In the genomic region with DNA sequence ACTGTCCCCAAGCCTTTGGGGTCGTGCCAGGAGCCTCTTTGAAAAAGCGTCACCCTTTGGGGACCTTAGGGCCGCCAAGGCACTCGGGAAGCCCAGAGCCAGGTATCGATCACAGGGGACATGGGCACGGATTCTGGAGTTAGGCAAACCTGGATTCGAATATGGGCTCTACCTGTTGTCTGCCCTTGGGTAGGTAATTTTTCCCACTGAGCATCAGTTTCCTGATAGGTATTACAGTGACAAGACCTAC, we compare ENCODE assay signal across 9 cellular contexts. TPM values are rescaled to one million over a fixed set of nuclear protein-coding genes. Genes with fewer than 3 reads are reported as not detected.
DNase-seq lines count a peak whose midpoint lies in the region; ATAC-seq and TF ChIP-seq lines count a peak whose summit lies in the region.
"Had no signal": no experiment of that assay in that cellular context is flagged by ENCODE, and none has a peak within 500 bp of the region (broad histone marks: within the 10 kb centered on the region; RNA-seq: fewer than 3 reads in every experiment).

No MANE protein-coding gene starts in this region.

- H3K27me3 ChIP-seq in CD4-positive, CD25-positive, alpha-beta regulatory T cell (ENCODE audit: control insufficient read depth, insufficient read depth, low read length): peaks cover 13% of the 10 kb centered on the region
- H3K27me3 ChIP-seq in SJCRH30 (no peaks in the 10 kb centered on the region), gastroesophageal sphincter (peaks cover 8% of the 10 kb centered on the region), psoas muscle (ENCODE audit: insufficient read depth in 3 of 3, low read length in 2 of 3) (no peaks in the 10 kb centered on the region)

- H3K27me3 Mint-ChIP-seq in CD4-positive, CD25-positive, alpha-beta regulatory T cell: peaks cover 48% of the 10 kb centered on the region

- H3K9me3 Mint-ChIP-seq in CD4-positive, CD25-positive, alpha-beta regulatory T cell: peaks cover 0 to 6% (median 0%) of the 10 kb centered on the region in 7 donors
- H3K9me3 Mint-ChIP-seq: activated T-cell treated with anti-CD3 and anti-CD28 coated beads, Interleukin-2, amount 50 U/mL, for 72 hours had no signal

- TF ChIP-seq CTCF in gastroesophageal sphincter (IDR thresholded peaks at IDR 0.05) (no peak), psoas muscle (IDR thresholded peaks at IDR 0.05) (no peak)

- intact Hi-C loops in psoas muscle (cut with DNase I) (no loop called here), head of caudate nucleus (cut with DNase I) (no loop called here)

- no CpG with 5 or more reads among the region's 7 CpGs for WGBS in gastroesophageal sphincter (ENCODE audit: low coverage in 1 of 2), 2 donors
- WGBS in psoas muscle, 3 donors: 27 to 34% (median 28%) methylated on average over 7 of the region's 7 CpGs

- H3K36me3 ChIP-seq in CD4-positive, CD25-positive, alpha-beta regulatory T cell (ENCODE audit: control insufficient read depth, insufficient read depth, low read length): no peaks in the 10 kb centered on the region
- no peaks in the 10 kb centered on the region for H3K36me3 ChIP-seq in SJCRH30
- H3K36me3 ChIP-seq in gastroesophageal sphincter: peaks cover 0 to 49% of the 10 kb centered on the region in 2 donors
- H3K36me3 ChIP-seq in psoas muscle (ENCODE audit: insufficient read depth in 1 of 2, low read depth in 1 of 2): peaks cover 0 to 28% of the 10 kb centered on the region in 2 donors

- H3K4me1 ChIP-seq in CD4-positive, CD25-positive, alpha-beta regulatory T cell (ENCODE audit: control insufficient read depth, insufficient read depth, low read length, poor library complexity, severe bottlenecking): peaks cover 18% of the 10 kb centered on the region
- H3K4me1 ChIP-seq in SJCRH30 (peaks cover 6% of the 10 kb centered on the region; the same call in 1 of the 2 replicates), gastroesophageal sphincter (peaks cover 0 to 28% (median 12%) of the 10 kb centered on the region in 3 donors), psoas muscle (peaks cover 10% of the 10 kb centered on the region)

- no peak overlapping the region for H3K27ac ChIP-seq in CD4-positive, CD25-positive, alpha-beta regulatory T cell (ENCODE audit: insufficient read depth, low read length, poor library complexity, severe bottlenecking)
- no peak overlapping the region for H3K27ac ChIP-seq in SJCRH30
- H3K27ac ChIP-seq in gastroesophageal sphincter: peak overlapping the region in 3 of 4 donors; percentile 77 to 85 (median 82)
- H3K27ac ChIP-seq in psoas muscle: no peak overlapping the region

- ATAC-seq in CD4-positive, CD25-positive, alpha-beta regulatory T cell (ENCODE audit: low read depth in 2 of 2): no peak
- ATAC-seq in gastroesophageal sphincter (no peak), psoas muscle (no peak), GM19328 (IDR thresholded peaks at IDR 0.05; ENCODE audit: unreplicated experiment) (no peak)

- H3K4me3 Mint-ChIP-seq in CD4-positive, CD25-positive, alpha-beta regulatory T cell: peak overlapping the region; percentile 39 to 84 (median 66)

- H3K4me3 ChIP-seq in CD4-positive, CD25-positive, alpha-beta regulatory T cell (ENCODE audit: low read depth, low read length): no peak overlapping the region
- H3K4me3 ChIP-seq in SJCRH30: peak overlapping the region; percentile 72
- H3K4me3 ChIP-seq in gastroesophageal sphincter: peak overlapping the region; percentile 37 to 70
- peak overlapping the region; percentile 72 for H3K4me3 ChIP-seq in psoas muscle

- no peak for TF ChIP-seq POLR2A in gastroesophageal sphincter (IDR thresholded peaks at IDR 0.05)

- no peak overlapping the region for H3K27ac Mint-ChIP-seq in CD4-positive, CD25-positive, alpha-beta regulatory T cell
- H3K27ac Mint-ChIP-seq: activated T-cell treated with anti-CD3 and anti-CD28 coated beads, Interleukin-2, amount 50 U/mL, for 72 hours had no signal

- no peak for DNase-seq in CD4-positive, CD25-positive, alpha-beta regulatory T cell
- DNase-seq in SJCRH30 (no peak), psoas muscle (no peak), head of caudate nucleus (no peak), NCI-H2107 treated with DMSO at 0.1 percent for 48 hours (lab: John Stamatoyannopoulos, UW; ENCODE audit: unreplicated experiment) (no peak), SKM-1 (lab: John Stamatoyannopoulos, UW; ENCODE audit: unreplicated experiment) (no peak)

- no peak for TF ChIP-seq EP300 in gastroesophageal sphincter (IDR thresholded peaks at IDR 0.05)

- peaks cover 0 to 18% (median 2%) of the 10 kb centered on the region in 4 donors for H3K4me1 Mint-ChIP-seq in CD4-positive, CD25-positive, alpha-beta regulatory T cell

- H3K36me3 Mint-ChIP-seq in CD4-positive, CD25-positive, alpha-beta regulatory T cell: no peaks in the 10 kb centered on the region

- no peaks in the 10 kb centered on the region for H3K9me3 ChIP-seq in CD4-positive, CD25-positive, alpha-beta regulatory T cell (ENCODE audit: control insufficient read depth in 2 of 2, low read length in 2 of 2)
- H3K9me3 ChIP-seq in SJCRH30 (replicated peaks): no peaks in the 10 kb centered on the region
- no peaks in the 10 kb centered on the region for H3K9me3 ChIP-seq in gastroesophageal sphincter
- no peaks in the 10 kb centered on the region for H3K9me3 ChIP-seq in psoas muscle

RNA-seq across cellular contexts. Expression of a gene that starts 9.3 kb away (rescaled TPM):
- total RNA-seq in CD4-positive, CD25-positive, alpha-beta regulatory T cell: 0.62 TPM
- polyA plus RNA-seq in CD4-positive, CD25-positive, alpha-beta regulatory T cell: not detected
- total RNA-seq in SJCRH30 (2014; rRNA removed; shearing (Covaris generic)): 8.1 and 8.2 TPM in 2 replicates
- total RNA-seq in gastroesophageal sphincter (1 to 10 TPM; 1.6 to 9.5 (median 4.1) TPM), psoas muscle (1 to 10 TPM in 3 of 4 donors, under 1 TPM in 1; 0.88 to 3.1 (median 2.0) TPM)
- 1 to 10 TPM in 2 of 3 donors, under 1 TPM in 1; 0.61 to 3.7 (median 2.3) TPM for polyA plus RNA-seq in psoas muscle

RNA-seq across cellular contexts. Expression of a gene that starts 9.5 kb away (rescaled TPM):
- 4.5 TPM for total RNA-seq in CD4-positive, CD25-positive, alpha-beta regulatory T cell
- 1 to 10 TPM; 3.0 to 6.6 (median 4.4) TPM for polyA plus RNA-seq in CD4-positive, CD25-positive, alpha-beta regulatory T cell
- 41.8 and 44.0 TPM in 2 replicates for total RNA-seq in SJCRH30 (2014; rRNA removed; shearing (Covaris generic))
- 10 to 100 TPM; 36.0 to 66.0 (median 54.8) TPM for total RNA-seq in gastroesophageal sphincter
- 10 to 100 TPM; 11.9 to 14.2 (median 13.1) TPM for total RNA-seq in psoas muscle
- 10 to 100 TPM in 1 of 3 donors, 1 to 10 TPM in 2; 8.4 to 13.0 (median 9.0) TPM for polyA plus RNA-seq in psoas muscle

RNA-seq across cellular contexts. Expression of a gene that starts 18.2 kb away (rescaled TPM):
- total RNA-seq in CD4-positive, CD25-positive, alpha-beta regulatory T cell: 0.57 TPM
- polyA plus RNA-seq in CD4-positive, CD25-positive, alpha-beta regulatory T cell: not detected
- 67.8 and 71.6 TPM in 2 replicates for total RNA-seq in SJCRH30 (2014; rRNA removed; shearing (Covaris generic))
- 100 to 1,000 TPM in 1 of 4 donors, 10 to 100 TPM in 3; 73.2 to 118 (median 81.6) TPM for total RNA-seq in gastroesophageal sphincter
- total RNA-seq in psoas muscle: 100 to 1,000 TPM in 1 of 4 donors, 10 to 100 TPM in 3; 38.7 to 134 (median 68.0) TPM
- 10 to 100 TPM; 10.3 to 35.9 (median 22.1) TPM for polyA plus RNA-seq in psoas muscle

RNA-seq across cellular contexts. Expression of a gene that starts 19.0 kb away (rescaled TPM):
- not detected for total RNA-seq in CD4-positive, CD25-positive, alpha-beta regulatory T cell
- polyA plus RNA-seq in CD4-positive, CD25-positive, alpha-beta regulatory T cell: not detected
- total RNA-seq in SJCRH30 (2014; rRNA removed; shearing (Covaris generic)): 0.65 and 1.4 TPM in 2 replicates
- total RNA-seq in gastroesophageal sphincter (1 to 10 TPM in 2 of 4 donors, not detected in 2; 1.8 to 4.4 TPM), psoas muscle (under 1 TPM in 2 of 4 donors, not detected in 2; 0.23 to 0.36 TPM)
- polyA plus RNA-seq in psoas muscle: 1 to 10 TPM in 1 of 3 donors, under 1 TPM in 2; 0.10 to 1.2 (median 0.18) TPM
- total RNA-seq: activated T-cell treated with anti-CD3 and anti-CD28 coated beads, Interleukin-2, amount 50 U/mL, for 72 hours had no signal

RNA-seq across cellular contexts. Expression of a gene that starts 38.8 kb away (rescaled TPM):
- total RNA-seq in CD4-positive, CD25-positive, alpha-beta regulatory T cell: 0.12 TPM
- polyA plus RNA-seq in CD4-positive, CD25-positive, alpha-beta regulatory T cell: not detected
- total RNA-seq in SJCRH30 (2014; rRNA removed; shearing (Covaris generic)): 0.46 and 0.67 TPM in 2 replicates
- total RNA-seq in gastroesophageal sphincter (under 1 TPM in 1 of 4 donors, not detected in 3; 0.16 TPM), psoas muscle (under 1 TPM in 2 of 4 donors, not detected in 2; 0.30 to 0.34 TPM)
- under 1 TPM in 2 of 3 donors, not detected in 1; 0.03 to 0.23 TPM for polyA plus RNA-seq in psoas muscle

Comparison
In these comparisons a context has a peak if more than half of its experiments do, and no peak if none do; other contexts are left out.
1. H3K27ac ChIP-seq: peak in gastroesophageal sphincter (3 of 4); none in CD4-positive, CD25-positive, alpha-beta regulatory T cell (single experiment), SJCRH30 (single experiment) and psoas muscle (single experiment).
2. RNA of a gene that starts 18.2 kb away (total RNA-seq): 73.2 to 118 TPM in gastroesophageal sphincter, 38.7 to 134 TPM in psoas muscle and 67.8 to 71.6 TPM in SJCRH30; 0.57 TPM in CD4-positive, CD25-positive, alpha-beta regulatory T cell (single experiment); every median in the first group is over 10 times any median in the second.